24 cellular contexts compared by ENCODE assay signal in the genomic region with DNA sequence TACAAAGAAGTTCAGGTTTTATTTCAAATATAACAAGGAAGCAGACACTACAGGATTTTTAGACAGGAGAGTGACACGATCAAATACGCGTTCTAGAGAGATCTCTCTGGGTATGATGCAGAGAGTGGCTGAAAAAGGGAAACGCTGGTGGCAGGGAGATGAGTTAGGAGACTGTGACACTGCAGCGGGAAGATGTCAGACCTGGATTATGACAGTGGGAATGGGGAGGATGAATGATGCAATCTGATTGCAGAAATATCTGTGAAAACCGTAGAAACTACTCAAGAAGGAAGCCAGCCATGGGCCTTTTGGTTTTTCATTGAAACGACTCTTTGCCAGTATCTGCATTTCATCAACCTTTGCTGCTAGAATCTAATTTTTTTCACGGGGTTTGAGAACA.
"Had no signal": no experiment of that assay in that cellular context is flagged by ENCODE, and none has a peak within 500 bp of the region (broad histone marks: within the 10 kb centered on the region; RNA-seq: fewer than 3 reads in every experiment).

No MANE protein-coding gene starts in this region.

- H3K4me3 ChIP-seq: coronary artery, esophagus squamous epithelium, left ventricle myocardium inferior, ovary, prostate gland, upper lobe of left lung had no signal

- DNase-seq: activated CD4-positive, alpha-beta T cell treated with anti-CD3 and anti-CD28 coated beads for 4 hours; activated CD4-positive, alpha-beta T cell treated with anti-CD3 and anti-CD28 coated beads, Interleukin-2, amount 50 U/mL, for 48 hours; activated CD4-positive, CD25-positive, alpha-beta regulatory T cell; activated naive CD4-positive, alpha-beta T cell treated with Interleukin-2 at 50 U/mL for 16 hours; activated naive CD8-positive, alpha-beta T cell treated with anti-CD3 and anti-CD28 coated beads, Interleukin-2, amount 10 ng/mL, durations not matched to agents 7 days and 5 days; activated T-cell treated with anti-CD3 and anti-CD28 coated beads, Interleukin-2, amount 50 U/mL, for 48 hours; amygdala; endodermal cell; esophagus squamous epithelium; foreskin fibroblast; hippocampal formation; left ventricle myocardium inferior; mammary epithelial cell; natural killer cell; ovary; stimulated activated CD4-positive, alpha-beta T cell treated with anti-CD3 and anti-CD28 coated beads, Interleukin-12 subunit alpha, Interleukin-12 subunit beta, amount 100 ng/mL, for 4 hours; stimulated activated CD4-positive, alpha-beta T cell treated with anti-CD3 and anti-CD28 coated beads, Interleukin-4, amount 100 ng/mL, for 4 hours; stimulated activated naive CD8-positive, alpha-beta T cell treated with anti-CD3 and anti-CD28 coated beads, Interleukin-15, Interleukin-2, amounts not matched to agents 100 U/mL and 50 U/mL, for 24 hours; T1000; upper lobe of left lung had no signal

- H3K27ac ChIP-seq: coronary artery, esophagus squamous epithelium, left ventricle myocardium inferior, neutrophil, ovary, prostate gland, upper lobe of left lung had no signal

- H3K4me3 Mint-ChIP-seq: activated naive CD8-positive, alpha-beta T cell treated with anti-CD3 and anti-CD28 coated beads, Interleukin-2, amount 10 ng/mL, durations not matched to agents 7 days and 5 days; endodermal cell; mesothelial cell of epicardium; natural killer cell had no signal

- H3K27ac Mint-ChIP-seq: activated naive CD8-positive, alpha-beta T cell treated with anti-CD3 and anti-CD28 coated beads, Interleukin-2, amount 10 ng/mL, durations not matched to agents 7 days and 5 days; endodermal cell; mesothelial cell of epicardium; natural killer cell had no signal

- H3K36me3 Mint-ChIP-seq: activated naive CD8-positive, alpha-beta T cell treated with anti-CD3 and anti-CD28 coated beads, Interleukin-2, amount 10 ng/mL, durations not matched to agents 7 days and 5 days; mesothelial cell of epicardium; natural killer cell had no signal

- H3K27me3 Mint-ChIP-seq: activated naive CD8-positive, alpha-beta T cell treated with anti-CD3 and anti-CD28 coated beads, Interleukin-2, amount 10 ng/mL, durations not matched to agents 7 days and 5 days had no signal

- H3K4me1 ChIP-seq: esophagus squamous epithelium, prostate gland had no signal

- ATAC-seq: natural killer cell; stimulated activated naive CD8-positive, alpha-beta T cell treated with anti-CD3 and anti-CD28 coated beads, Interleukin-15, Interleukin-2, amounts not matched to agents 100 U/mL and 50 U/mL, for 24 hours had no signal

- H3K9me3 Mint-ChIP-seq: activated naive CD8-positive, alpha-beta T cell treated with anti-CD3 and anti-CD28 coated beads, Interleukin-2, amount 10 ng/mL, durations not matched to agents 7 days and 5 days; mesothelial cell of epicardium; natural killer cell had no signal

- H3K4me1 Mint-ChIP-seq: activated naive CD8-positive, alpha-beta T cell treated with anti-CD3 and anti-CD28 coated beads, Interleukin-2, amount 10 ng/mL, durations not matched to agents 7 days and 5 days; endodermal cell had no signal

- H3K27me3 ChIP-seq: esophagus squamous epithelium, neutrophil, ovary, upper lobe of left lung had no signal
